In the genomic region with DNA sequence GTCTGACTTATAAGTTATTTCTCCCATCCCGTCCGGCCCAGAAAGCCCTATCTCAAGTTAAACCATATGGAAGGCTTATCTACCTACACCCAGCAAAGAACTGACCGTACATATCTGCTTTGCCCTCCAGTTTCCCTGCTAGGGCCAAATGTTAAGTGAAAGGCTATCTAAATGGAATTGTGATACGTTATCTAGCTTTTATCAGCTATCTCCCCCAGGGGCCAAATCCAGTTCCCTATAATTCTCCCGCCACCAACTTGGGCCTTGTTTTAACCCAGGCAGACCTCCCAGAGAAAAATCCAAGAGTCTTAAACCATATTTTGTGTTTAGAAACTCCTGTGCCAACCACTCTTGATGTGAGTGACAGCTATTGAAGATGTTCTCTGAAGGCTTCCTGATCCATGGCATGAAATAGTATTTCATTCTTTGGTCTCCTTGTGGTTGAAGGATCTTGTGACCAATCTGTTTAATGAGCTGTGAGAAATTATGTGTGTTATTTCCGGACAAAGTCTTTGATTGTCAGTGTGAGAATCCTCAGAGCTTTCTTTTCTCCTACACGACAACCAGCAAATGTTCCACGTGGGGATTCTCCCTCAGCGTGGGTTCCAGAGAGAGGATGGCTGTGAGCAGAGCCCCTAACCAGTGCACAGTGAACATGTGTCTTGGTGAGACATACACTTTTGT, we compare ENCODE assay signal across 21 cellular contexts. TPM values are rescaled to one million over a fixed set of nuclear protein-coding genes. Genes with fewer than 3 reads are reported as not detected.
A peak's percentile ranks its signal among the peaks of the same experiment; 100 is the strongest.
DNase-seq lines count a peak whose midpoint lies in the region; ATAC-seq and TF ChIP-seq lines count a peak whose summit lies in the region.
"Had no signal": no experiment of that assay in that cellular context is flagged by ENCODE, and none has a peak within 500 bp of the region (broad histone marks: within the 10 kb centered on the region; RNA-seq: fewer than 3 reads in every experiment).

No MANE protein-coding gene starts in this region.

- H2AFZ ChIP-seq in hepatocyte: no peak overlapping the region

- no peak overlapping the region for H2AK5ac ChIP-seq in mesendoderm (ENCODE audit: low read length)

- H3K9me3 ChIP-seq in hepatocyte (ENCODE audit: low read depth): no peaks in the 10 kb centered on the region
- H3K9me3 ChIP-seq: left ventricle myocardium inferior, mucosa of descending colon, thyroid gland had no signal

- no peaks in the 10 kb centered on the region for H3K36me3 ChIP-seq in mesendoderm (ENCODE audit: control insufficient read depth, insufficient read depth, low read length)
- no peaks in the 10 kb centered on the region for H3K36me3 ChIP-seq in hepatocyte (replicated peaks; ENCODE audit: insufficient read depth, low read depth)
- H3K36me3 ChIP-seq: left ventricle myocardium inferior, thyroid gland had no signal

- no peak overlapping the region for H3K27ac ChIP-seq in mesendoderm (ENCODE audit: low read depth, low read length)
- H3K27ac ChIP-seq in hepatocyte: no peak overlapping the region
- H3K27ac ChIP-seq: dorsolateral prefrontal cortex, KMS-11, left ventricle myocardium inferior, thyroid gland had no signal

- H3K9me3 Mint-ChIP-seq in endothelial cell (ENCODE audit: unreplicated experiment): no peaks in the 10 kb centered on the region
- H3K9me3 Mint-ChIP-seq: activated CD4-positive, alpha-beta memory T cell treated with anti-CD3 and anti-CD28 coated beads, Interleukin-2, amount 10 ng/mL, durations not matched to agents 7 days and 5 days; central memory CD8-positive, alpha-beta T cell; neural crest cell; stimulated activated naive B cell treated with anti-CD40 and anti-IgM and Interleukin-4, amounts not matched to agents 10 μg/mL and 1 μg/mL and 100 μg/mL, for 72 hours had no signal

- no CpG with 5 or more reads among the region's 9 CpGs for WGBS in mesendoderm (ENCODE audit: extremely low coverage, insufficient coverage, low lambda C conversion rate)
- 67% methylated on average over 9 of the region's 9 CpGs for WGBS in hepatocyte (ENCODE audit: low lambda C conversion rate, missing lambda C conversion rate)

- H4K5ac ChIP-seq in mesendoderm (ENCODE audit: low read length): no peak overlapping the region

- no peak for ATAC-seq in GM18520 (IDR thresholded peaks at IDR 0.05; ENCODE audit: unreplicated experiment)
- ATAC-seq: mucosa of descending colon; stimulated activated naive B cell treated with anti-CD40 and anti-IgM and Interleukin-4, amounts not matched to agents 10 μg/mL and 1 μg/mL and 100 μg/mL, for 72 hours had no signal

- no peaks in the 10 kb centered on the region for H3K79me1 ChIP-seq in mesendoderm (ENCODE audit: low read length)

- H3K4me1 Mint-ChIP-seq in endothelial cell (ENCODE audit: unreplicated experiment): peaks cover 26% of the 10 kb centered on the region
- H3K4me1 Mint-ChIP-seq: central memory CD8-positive, alpha-beta T cell; stimulated activated naive B cell treated with anti-CD40 and anti-IgM and Interleukin-4, amounts not matched to agents 10 μg/mL and 1 μg/mL and 100 μg/mL, for 72 hours had no signal

- no peak overlapping the region for H3K4ac ChIP-seq in mesendoderm (ENCODE audit: low read depth, low read length)

- H3K4me2 ChIP-seq in mesendoderm (ENCODE audit: low read length): no peak overlapping the region
- H3K4me2 ChIP-seq in hepatocyte: no peak overlapping the region
- H3K4me2 ChIP-seq: KMS-11 had no signal

- no peaks in the 10 kb centered on the region for H3K27me3 ChIP-seq in mesendoderm (ENCODE audit: insufficient read depth, low read length, poor library complexity)
- H3K27me3 ChIP-seq in hepatocyte: no peaks in the 10 kb centered on the region
- H3K27me3 ChIP-seq: dorsolateral prefrontal cortex, thyroid gland had no signal

- DNase-seq in COLO668 (lab: John Stamatoyannopoulos, UW; ENCODE audit: unreplicated experiment) (peak; percentile 59), M059J (ENCODE audit: low read depth) (peak; percentile 3), endothelial cell (ENCODE audit: low spot score) (no peak), mesendoderm (peak; percentile 86), hepatocyte (ENCODE audit: low spot score) (no peak)
- DNase-seq in central memory CD4-positive, alpha-beta T cell: no peak
- DNase-seq: activated CD4-positive, alpha-beta memory T cell treated with anti-CD3 and anti-CD28 coated beads, Interleukin-2, amount 10 ng/mL, durations not matched to agents 7 days and 5 days; activated naive CD4-positive, alpha-beta T cell; activated T-cell treated with anti-CD3 and anti-CD28 coated beads, Interleukin-2, amount 50 U/mL, for 1 hour; amygdala; dorsolateral prefrontal cortex; left ventricle myocardium inferior; mucosa of descending colon; stimulated activated CD4-positive, alpha-beta T cell treated with anti-CD3 and anti-CD28 coated beads, Interleukin-2, amount 100 ng/mL, for 24 hours; stimulated activated naive B cell treated with anti-CD40 and anti-IgM and Interleukin-4, amounts not matched to agents 10 μg/mL and 1 μg/mL and 100 μg/mL, for 72 hours; thyroid gland had no signal

- peak overlapping the region; percentile 0 for H3K4me3 Mint-ChIP-seq in endothelial cell (ENCODE audit: unreplicated experiment)
- H3K4me3 Mint-ChIP-seq: activated CD4-positive, alpha-beta memory T cell treated with anti-CD3 and anti-CD28 coated beads, Interleukin-2, amount 10 ng/mL, durations not matched to agents 7 days and 5 days; central memory CD8-positive, alpha-beta T cell; neural crest cell; stimulated activated naive B cell treated with anti-CD40 and anti-IgM and Interleukin-4, amounts not matched to agents 10 μg/mL and 1 μg/mL and 100 μg/mL, for 72 hours had no signal

- no peak overlapping the region for H4K8ac ChIP-seq in mesendoderm (ENCODE audit: low read depth, low read length)

- H3K79me2 ChIP-seq in mesendoderm (ENCODE audit: control insufficient read depth, insufficient read depth, low read length) (no peaks in the 10 kb centered on the region), hepatocyte (no peaks in the 10 kb centered on the region)

- H3K4me1 ChIP-seq in mesendoderm (ENCODE audit: control insufficient read depth, low read depth, low read length): peaks cover 4% of the 10 kb centered on the region
- H3K4me1 ChIP-seq in hepatocyte (ENCODE audit: insufficient read depth): peaks cover 19% of the 10 kb centered on the region
- H3K4me1 ChIP-seq: left ventricle myocardium inferior, thyroid gland had no signal

- TF ChIP-seq CTCF in endothelial cell (IDR thresholded peaks at IDR 0.05; ENCODE audit: unreplicated experiment) (no peak), hepatocyte (IDR thresholded peaks at IDR 0.05; ENCODE audit: poor library complexity) (no peak)

- H3K27me3 Mint-ChIP-seq in endothelial cell (ENCODE audit: unreplicated experiment): no peaks in the 10 kb centered on the region
- H3K27me3 Mint-ChIP-seq: central memory CD8-positive, alpha-beta T cell; stimulated activated naive B cell treated with anti-CD40 and anti-IgM and Interleukin-4, amounts not matched to agents 10 μg/mL and 1 μg/mL and 100 μg/mL, for 72 hours had no signal

- H3K18ac ChIP-seq in mesendoderm (ENCODE audit: low read length): no peak overlapping the region

- no peaks in the 10 kb centered on the region for H3K9me2 ChIP-seq in hepatocyte (replicated peaks; ENCODE audit: insufficient read depth)

- no peak overlapping the region for H3K56ac ChIP-seq in mesendoderm (ENCODE audit: low read length)

- H2BK120ac ChIP-seq in mesendoderm (ENCODE audit: low read depth, low read length): no peak overlapping the region

- no peak overlapping the region for H3K23ac ChIP-seq in mesendoderm (ENCODE audit: low read length)

- no peak overlapping the region for H2BK15ac ChIP-seq in mesendoderm (replicated peaks; ENCODE audit: low read depth)

- H3K4me3 ChIP-seq in mesendoderm (ENCODE audit: low read length) (no peak overlapping the region), hepatocyte (no peak overlapping the region)
- H3K4me3 ChIP-seq: dorsolateral prefrontal cortex, left ventricle myocardium inferior, mucosa of descending colon, skin epidermis, thyroid gland had no signal

- H4K20me1 ChIP-seq in hepatocyte (ENCODE audit: insufficient read depth, poor library complexity, severe bottlenecking): no peaks in the 10 kb centered on the region

- no peak overlapping the region for H3K27ac Mint-ChIP-seq in endothelial cell (ENCODE audit: unreplicated experiment)
- H3K27ac Mint-ChIP-seq: activated CD4-positive, alpha-beta memory T cell treated with anti-CD3 and anti-CD28 coated beads, Interleukin-2, amount 10 ng/mL, durations not matched to agents 7 days and 5 days; stimulated activated naive B cell treated with anti-CD40 and anti-IgM and Interleukin-4, amounts not matched to agents 10 μg/mL and 1 μg/mL and 100 μg/mL, for 72 hours had no signal

- no peak overlapping the region for H2BK5ac ChIP-seq in mesendoderm (ENCODE audit: low read length)

- H3K36me3 Mint-ChIP-seq in endothelial cell (ENCODE audit: low read depth, unreplicated experiment): no peaks in the 10 kb centered on the region

- no peak overlapping the region for H3K9ac ChIP-seq in mesendoderm (ENCODE audit: low read length)
- H3K9ac ChIP-seq: KMS-11 had no signal

RNA-seq across cellular contexts. Expression of gene HOOK1, which starts 45.2 kb away (rescaled TPM):
- 0.07 TPM in 1 of 2 replicates, not detected in the other for total RNA-seq in M059J (2014; rRNA removed; shearing (Covaris generic))
- total RNA-seq in endothelial cell (ENCODE audit: unreplicated experiment) (8.2 TPM), hepatocyte (33.0 and 36.8 TPM in 2 replicates)
- 12.0 TPM for polyA plus RNA-seq in mesendoderm (2013, experiment 1 of 2)
- 12.3 TPM for polyA plus RNA-seq in mesendoderm (2013, experiment 2 of 2)
- polyA plus RNA-seq in hepatocyte: 12.8 and 16.6 TPM in 2 replicates

Comparison
In these comparisons a context has a peak if more than half of its experiments do, and no peak if none do; other contexts are left out.
1. DNase-seq: peak in COLO668 (single experiment), M059J (single experiment) and mesendoderm (single experiment); none in endothelial cell (single experiment), hepatocyte (single experiment) and central memory CD4-positive, alpha-beta T cell (single experiment).